25 cellular contexts compared by ENCODE assay signal in genomic region chr20:15600565-15600964, GRCh38.
"Had no signal": no experiment of that assay in that cellular context is flagged by ENCODE, and none has a peak within 500 bp of the region (broad histone marks: within the 10 kb centered on the region; RNA-seq: fewer than 3 reads in every experiment).

No MANE protein-coding gene starts in this region.

- H3K4me1 ChIP-seq: colonic mucosa, esophagus squamous epithelium, gastrocnemius medialis, heart right ventricle, left lung, lower lobe of right lung had no signal

- H3K36me3 ChIP-seq: colonic mucosa, esophagus squamous epithelium, gastrocnemius medialis, heart right ventricle, left lung, lower lobe of right lung had no signal

- H3K9me3 ChIP-seq: colonic mucosa, esophagus squamous epithelium, gastrocnemius medialis, heart right ventricle, left lung, lower lobe of right lung, mucosa of descending colon had no signal

- H3K27ac ChIP-seq: colonic mucosa, epithelial cell of prostate, esophagus squamous epithelium, gastrocnemius medialis, heart right ventricle, left lung, lower lobe of right lung had no signal

- H3K27me3 ChIP-seq: colonic mucosa, esophagus squamous epithelium, gastrocnemius medialis, heart right ventricle, left lung had no signal

- H3K4me3 ChIP-seq: colonic mucosa, esophagus squamous epithelium, gastrocnemius medialis, heart right ventricle, left lung, lower lobe of right lung, mucosa of descending colon had no signal

- FAIRE-seq: endometrium, islet of Langerhans, keratinocyte had no signal

- DNase-seq: colonic mucosa; cortex of kidney; effector CD8-positive, alpha-beta T cell; effector memory CD8-positive, alpha-beta T cell; endodermal cell; erythroblast; esophagus squamous epithelium; foreskin fibroblast; foreskin melanocyte; gastrocnemius medialis; glutamatergic neuron; heart right ventricle; hippocampal formation; left cardiac atrium; left lung; left ventricle myocardium superior; lower lobe of right lung; mesenchymal stem cell; mucosa of descending colon; naive B cell had no signal

- ATAC-seq: effector memory CD8-positive, alpha-beta T cell; esophagus mucosa; gastrocnemius medialis; heart right ventricle; left cardiac atrium; left lung; left ventricle myocardium superior; lower lobe of right lung; mucosa of descending colon had no signal
